29 cellular contexts compared by ENCODE assay signal in genomic region chr2:223121317-223121716, GRCh38.
"Had no signal": no experiment of that assay in that cellular context is flagged by ENCODE, and none has a peak within 500 bp of the region (broad histone marks: within the 10 kb centered on the region; RNA-seq: fewer than 3 reads in every experiment).

No MANE protein-coding gene starts in this region.

- DNase-seq: activated CD4-positive, alpha-beta memory T cell treated with anti-CD3 and anti-CD28 coated beads, Interleukin-2, amount 10 ng/mL, durations not matched to agents 7 days and 5 days; activated CD4-positive, alpha-beta T cell treated with anti-CD3 and anti-CD28 coated beads for 1 hour; activated CD4-positive, alpha-beta T cell treated with anti-CD3 and anti-CD28 coated beads for 48 hours; activated CD4-positive, CD25-positive, alpha-beta regulatory T cell; activated CD8-positive, alpha-beta memory T cell treated with anti-CD3 and anti-CD28 coated beads for 24 hours; activated CD8-positive, alpha-beta memory T cell treated with anti-CD3 and anti-CD28 coated beads, Interleukin-2, amount 10 ng/mL, durations not matched to agents 7 days and 5 days; activated CD8-positive, alpha-beta memory T cell treated with anti-CD3 and anti-CD28 coated beads, Interleukin-2, amount 50 U/mL, for 48 hours; activated effector memory CD4-positive, alpha-beta T cell treated with anti-CD3 and anti-CD28 coated beads, Interleukin-2, amount 50 U/mL, for 16 hours; activated naive CD4-positive, alpha-beta T cell; activated naive CD4-positive, alpha-beta T cell treated with anti-CD3 and anti-CD28 coated beads, Interleukin-2, amount 50 U/mL, for 16 hours; activated naive CD8-positive, alpha-beta T cell treated with anti-CD3 and anti-CD28 coated beads for 36 hours; activated T-cell treated with anti-CD3 and anti-CD28 coated beads, Interleukin-2, amount 50 U/mL, for 72 hours; amniotic stem cell; aorta; Kasumi-1; KG1; MM.1S; MV-4-11; NCI-H1436 treated with DMSO at 0.1 percent for 48 hours; NCI-H1694 treated with DMSO at 0.1 percent for 48 hours; NCI-H2081; NCI-H2227 treated with DMSO at 0.1 percent for 48 hours; NCI-H446; NCI-H510A treated with DMSO at 0.1 percent for 48 hours; NCI-H526 treated with DMSO at 0.1 percent for 48 hours; PC-9; SIG-M5; T1000; WERI-Rb-1 had no signal
